In the genomic region with DNA sequence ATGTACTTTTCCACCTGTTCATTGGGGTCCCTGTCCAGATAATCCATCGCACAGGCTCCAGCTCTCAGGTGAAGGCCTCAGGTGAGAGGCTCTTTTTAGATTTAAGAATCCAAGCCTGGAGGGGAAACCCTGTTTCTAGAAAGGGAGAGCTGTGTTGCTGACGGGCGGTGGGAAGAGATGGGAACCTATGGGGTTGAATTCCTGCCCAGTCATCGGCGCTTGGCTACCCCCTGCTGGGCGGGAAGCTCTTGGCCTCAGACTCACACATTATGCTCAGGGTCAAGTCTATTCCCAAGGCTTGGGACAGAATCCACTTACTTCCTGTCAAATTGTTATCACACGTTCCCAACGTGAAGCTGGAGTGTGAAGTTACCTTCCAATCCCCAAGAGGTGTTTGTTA, we compare ENCODE assay signal across 8 cellular contexts.
DNase-seq lines count a peak whose midpoint lies in the region; ATAC-seq, FAIRE-seq and TF ChIP-seq lines count a peak whose summit lies in the region.

No MANE protein-coding gene starts in this region.

- TF ChIP-seq CTCF in 22Rv1 (IDR thresholded peaks at IDR 0.05) (peak; percentile 69), HFFc6 (IDR thresholded peaks at IDR 0.05) (peak; percentile 76)

- H3K36me3 ChIP-seq in iPS-15b (ENCODE audit: control insufficient read depth, insufficient read depth, low read length) = no peaks in the 10 kb centered on the region

- H3K9me3 ChIP-seq in iPS-15b (ENCODE audit: control insufficient read depth, insufficient read depth, low read length) = no peaks in the 10 kb centered on the region

- H3K4me3 Mint-ChIP-seq in HFFc6 = no peak overlapping the region

- H3K36me3 Mint-ChIP-seq in HFFc6 (ENCODE audit: low read depth) = peaks cover 4% of the 10 kb centered on the region; the same call in 1 of the 2 replicates

- DNase-seq in HFFc6 = peak; percentile 13
- DNase-seq in urothelium cell line (ENCODE audit: low spot score) = peak; percentile 87
- DNase-seq in T1000 (lab: John Stamatoyannopoulos, UW) = no peak
- no peak for DNase-seq in AML-193 (lab: John Stamatoyannopoulos, UW)

- 0 out of 2 replicates have a peak, but pooled peaks cover 3% of the 10 kb centered on the region for H3K9me3 Mint-ChIP-seq in HFFc6

- H3K27me3 ChIP-seq in iPS-15b (ENCODE audit: control insufficient read depth, insufficient read depth, low read length) = no peaks in the 10 kb centered on the region

- H3K4me1 ChIP-seq in iPS-15b (ENCODE audit: control insufficient read depth, insufficient read depth, low read length) = peaks cover 15% of the 10 kb centered on the region

- no peak overlapping the region for H3K9ac ChIP-seq in iPS-15b (ENCODE audit: low read depth, low read length)

- ATAC-seq in SK-N-SH treated with all-trans-retinoic acid at 6 μM for 48 hours = peak; percentile 99
- ATAC-seq in HG03520 (IDR thresholded peaks at IDR 0.05; ENCODE audit: unreplicated experiment) = no peak

- peaks cover 16% of the 10 kb centered on the region for H3K4me1 Mint-ChIP-seq in HFFc6 (ENCODE audit: low read depth)

- peak overlapping the region; percentile 2 for H3K4me3 ChIP-seq in iPS-15b (ENCODE audit: low read depth, low read length)

- H3K27me3 Mint-ChIP-seq in HFFc6 (ENCODE audit: insufficient read depth) = no peaks in the 10 kb centered on the region; the same call in 1 of the 2 replicates

- H3K27ac Mint-ChIP-seq in HFFc6 = peak overlapping the region; percentile 2; the same call in 1 of the 2 replicates

- no peak overlapping the region for H3K27ac ChIP-seq in 22Rv1

- FAIRE-seq in urothelium cell line (lab: Jason Lieb, UNC) = peak; percentile 37

TF ChIP-seq in SK-N-SH treated with all-trans-retinoic acid at 6 μM for 48 hours, 23 proteins besides CTCF, POLR2A, EP300 and RAD21:
- TF ChIP-seq, protein P1, sequence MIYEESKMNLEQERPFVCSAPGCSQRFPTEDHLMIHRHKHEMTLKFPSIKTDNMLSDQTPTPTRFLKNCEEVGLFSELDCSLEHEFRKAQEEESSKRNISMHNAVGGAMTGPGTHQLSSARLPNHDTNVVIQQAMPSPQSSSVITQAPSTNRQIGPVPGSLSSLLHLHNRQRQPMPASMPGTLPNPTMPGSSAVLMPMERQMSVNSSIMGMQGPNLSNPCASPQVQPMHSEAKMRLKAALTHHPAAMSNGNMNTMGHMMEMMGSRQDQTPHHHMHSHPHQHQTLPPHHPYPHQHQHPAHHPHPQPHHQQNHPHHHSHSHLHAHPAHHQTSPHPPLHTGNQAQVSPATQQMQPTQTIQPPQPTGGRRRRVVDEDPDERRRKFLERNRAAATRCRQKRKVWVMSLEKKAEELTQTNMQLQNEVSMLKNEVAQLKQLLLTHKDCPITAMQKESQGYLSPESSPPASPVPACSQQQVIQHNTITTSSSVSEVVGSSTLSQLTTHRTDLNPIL (CRISPR knock-in tag; IDR thresholded peaks at IDR 0.05; ENCODE audit: low read depth) = no peak
- TF ChIP-seq TOX (CRISPR knock-in tag; IDR thresholded peaks at IDR 0.05; ENCODE audit: borderline replicate concordance) (no peak), CSDC2 (CRISPR knock-in tag; IDR thresholded peaks at IDR 0.05) (no peak), ZNF8 (CRISPR knock-in tag; IDR thresholded peaks at IDR 0.05) (no peak), SNAI2 (CRISPR knock-in tag; IDR thresholded peaks at IDR 0.05) (no peak), BACH2 (CRISPR knock-in tag; IDR thresholded peaks at IDR 0.05; ENCODE audit: borderline replicate concordance) (no peak), ZNF70 (CRISPR knock-in tag; IDR thresholded peaks at IDR 0.05) (no peak), ZFP3 (CRISPR knock-in tag; IDR thresholded peaks at IDR 0.05) (no peak), ZC3H10 (CRISPR knock-in tag; IDR thresholded peaks at IDR 0.05) (no peak), RARB (CRISPR knock-in tag; IDR thresholded peaks at IDR 0.05) (no peak), ZFP30 (CRISPR knock-in tag; IDR thresholded peaks at IDR 0.05) (no peak), PPARA (CRISPR knock-in tag; IDR thresholded peaks at IDR 0.05; ENCODE audit: borderline replicate concordance) (no peak), OSR1 (CRISPR knock-in tag; IDR thresholded peaks at IDR 0.05) (no peak), ISL1 (CRISPR knock-in tag; IDR thresholded peaks at IDR 0.05) (no peak), GLIS3 (CRISPR knock-in tag; IDR thresholded peaks at IDR 0.05) (no peak), ESRRG (CRISPR knock-in tag; IDR thresholded peaks at IDR 0.05) (no peak)
- TF ChIP-seq, protein P2, sequence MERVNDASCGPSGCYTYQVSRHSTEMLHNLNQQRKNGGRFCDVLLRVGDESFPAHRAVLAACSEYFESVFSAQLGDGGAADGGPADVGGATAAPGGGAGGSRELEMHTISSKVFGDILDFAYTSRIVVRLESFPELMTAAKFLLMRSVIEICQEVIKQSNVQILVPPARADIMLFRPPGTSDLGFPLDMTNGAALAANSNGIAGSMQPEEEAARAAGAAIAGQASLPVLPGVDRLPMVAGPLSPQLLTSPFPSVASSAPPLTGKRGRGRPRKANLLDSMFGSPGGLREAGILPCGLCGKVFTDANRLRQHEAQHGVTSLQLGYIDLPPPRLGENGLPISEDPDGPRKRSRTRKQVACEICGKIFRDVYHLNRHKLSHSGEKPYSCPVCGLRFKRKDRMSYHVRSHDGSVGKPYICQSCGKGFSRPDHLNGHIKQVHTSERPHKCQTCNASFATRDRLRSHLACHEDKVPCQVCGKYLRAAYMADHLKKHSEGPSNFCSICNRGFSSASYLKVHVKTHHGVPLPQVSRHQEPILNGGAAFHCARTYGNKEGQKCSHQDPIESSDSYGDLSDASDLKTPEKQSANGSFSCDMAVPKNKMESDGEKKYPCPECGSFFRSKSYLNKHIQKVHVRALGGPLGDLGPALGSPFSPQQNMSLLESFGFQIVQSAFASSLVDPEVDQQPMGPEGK (CRISPR knock-in tag; IDR thresholded peaks at IDR 0.05; ENCODE audit: borderline replicate concordance) = no peak
- TF ChIP-seq, protein P3, sequence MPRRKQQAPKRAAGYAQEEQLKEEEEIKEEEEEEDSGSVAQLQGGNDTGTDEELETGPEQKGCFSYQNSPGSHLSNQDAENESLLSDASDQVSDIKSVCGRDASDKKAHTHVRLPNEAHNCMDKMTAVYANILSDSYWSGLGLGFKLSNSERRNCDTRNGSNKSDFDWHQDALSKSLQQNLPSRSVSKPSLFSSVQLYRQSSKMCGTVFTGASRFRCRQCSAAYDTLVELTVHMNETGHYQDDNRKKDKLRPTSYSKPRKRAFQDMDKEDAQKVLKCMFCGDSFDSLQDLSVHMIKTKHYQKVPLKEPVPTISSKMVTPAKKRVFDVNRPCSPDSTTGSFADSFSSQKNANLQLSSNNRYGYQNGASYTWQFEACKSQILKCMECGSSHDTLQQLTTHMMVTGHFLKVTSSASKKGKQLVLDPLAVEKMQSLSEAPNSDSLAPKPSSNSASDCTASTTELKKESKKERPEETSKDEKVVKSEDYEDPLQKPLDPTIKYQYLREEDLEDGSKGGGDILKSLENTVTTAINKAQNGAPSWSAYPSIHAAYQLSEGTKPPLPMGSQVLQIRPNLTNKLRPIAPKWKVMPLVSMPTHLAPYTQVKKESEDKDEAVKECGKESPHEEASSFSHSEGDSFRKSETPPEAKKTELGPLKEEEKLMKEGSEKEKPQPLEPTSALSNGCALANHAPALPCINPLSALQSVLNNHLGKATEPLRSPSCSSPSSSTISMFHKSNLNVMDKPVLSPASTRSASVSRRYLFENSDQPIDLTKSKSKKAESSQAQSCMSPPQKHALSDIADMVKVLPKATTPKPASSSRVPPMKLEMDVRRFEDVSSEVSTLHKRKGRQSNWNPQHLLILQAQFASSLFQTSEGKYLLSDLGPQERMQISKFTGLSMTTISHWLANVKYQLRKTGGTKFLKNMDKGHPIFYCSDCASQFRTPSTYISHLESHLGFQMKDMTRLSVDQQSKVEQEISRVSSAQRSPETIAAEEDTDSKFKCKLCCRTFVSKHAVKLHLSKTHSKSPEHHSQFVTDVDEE (CRISPR knock-in tag; IDR thresholded peaks at IDR 0.05) = no peak
- TF ChIP-seq, protein P4, sequence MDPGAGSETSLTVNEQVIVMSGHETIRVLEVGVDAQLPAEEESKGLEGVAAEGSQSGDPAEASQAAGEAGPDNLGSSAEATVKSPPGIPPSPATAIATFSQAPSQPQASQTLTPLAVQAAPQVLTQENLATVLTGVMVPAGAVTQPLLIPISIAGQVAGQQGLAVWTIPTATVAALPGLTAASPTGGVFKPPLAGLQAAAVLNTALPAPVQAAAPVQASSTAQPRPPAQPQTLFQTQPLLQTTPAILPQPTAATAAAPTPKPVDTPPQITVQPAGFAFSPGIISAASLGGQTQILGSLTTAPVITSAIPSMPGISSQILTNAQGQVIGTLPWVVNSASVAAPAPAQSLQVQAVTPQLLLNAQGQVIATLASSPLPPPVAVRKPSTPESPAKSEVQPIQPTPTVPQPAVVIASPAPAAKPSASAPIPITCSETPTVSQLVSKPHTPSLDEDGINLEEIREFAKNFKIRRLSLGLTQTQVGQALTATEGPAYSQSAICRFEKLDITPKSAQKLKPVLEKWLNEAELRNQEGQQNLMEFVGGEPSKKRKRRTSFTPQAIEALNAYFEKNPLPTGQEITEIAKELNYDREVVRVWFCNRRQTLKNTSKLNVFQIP (CRISPR knock-in tag; IDR thresholded peaks at IDR 0.05; ENCODE audit: borderline replicate concordance, low read depth) = no peak

Comparison
In these comparisons a context has a peak if more than half of its experiments do, and no peak if none do; other contexts are left out.
1. DNase-seq: peak in HFFc6 (single experiment) and urothelium cell line (single experiment); none in T1000 (single experiment) and AML-193 (0 of 2).